11 cellular contexts compared by ENCODE assay signal in the genomic region with DNA sequence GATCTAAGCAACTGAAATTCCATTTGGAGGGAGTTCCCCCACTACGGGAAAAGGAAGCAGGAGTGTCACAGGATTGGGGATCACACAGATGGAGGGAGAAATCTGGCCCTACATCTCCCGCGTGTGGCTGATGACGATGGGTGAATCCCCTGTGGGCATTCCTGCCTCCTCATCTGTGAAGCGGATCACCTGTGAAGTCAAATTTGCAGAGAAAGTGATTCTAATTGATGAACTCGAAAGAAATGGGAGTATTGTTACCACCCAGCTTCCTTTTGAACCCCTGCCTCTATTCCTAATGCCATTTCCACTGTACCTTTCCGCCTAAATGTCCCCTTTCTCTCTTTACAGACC.
DNase-seq lines count a peak whose midpoint lies in the region; ATAC-seq and TF ChIP-seq lines count a peak whose summit lies in the region.
"Had no signal": no experiment of that assay in that cellular context is flagged by ENCODE, and none has a peak within 500 bp of the region (broad histone marks: within the 10 kb centered on the region; RNA-seq: fewer than 3 reads in every experiment).

No MANE protein-coding gene starts in this region.

- ATAC-seq in GM21360 (IDR thresholded peaks at IDR 0.05; ENCODE audit: unreplicated experiment) = no peak

- no CpG with 5 or more reads among the region's 7 CpGs for WGBS in trophoblast cell (ENCODE audit: extremely low coverage, insufficient coverage, insufficient read length)

- peaks cover 6% of the 10 kb centered on the region for H3K79me1 ChIP-seq in trophoblast cell (ENCODE audit: low read length)

- H3K9me3 ChIP-seq in DOHH2 (ENCODE audit: control insufficient read depth, insufficient read depth, low read length) (peaks cover 17% of the 10 kb centered on the region), Loucy (ENCODE audit: insufficient read depth, low read depth, low read length) (no peaks in the 10 kb centered on the region), trophoblast cell (ENCODE audit: insufficient read depth, low read depth, low read length) (peaks cover 2% of the 10 kb centered on the region)
- H3K9me3 ChIP-seq: SJSA1 had no signal

- no peak overlapping the region for H4K12ac ChIP-seq in trophoblast cell (ENCODE audit: low read depth, low read length)

- H2AK5ac ChIP-seq in trophoblast cell (ENCODE audit: low read length) = no peak overlapping the region

- peaks cover 41% of the 10 kb centered on the region for H3K4me1 Mint-ChIP-seq in brain

- peaks cover 0 to 20% (median 6%) of the 10 kb centered on the region in 5 experiments for H3K9me3 Mint-ChIP-seq in brain
- H3K9me3 Mint-ChIP-seq: CD8-positive, alpha-beta T cell; HFFc6 had no signal

- peak overlapping the region; percentile 72 for H2BK12ac ChIP-seq in trophoblast cell (ENCODE audit: low read length)

- peaks cover 4% of the 10 kb centered on the region for H3K27me3 Mint-ChIP-seq in brain

- no peak for TF ChIP-seq CTCF in DOHH2 (IDR thresholded peaks at IDR 0.05; ENCODE audit: low read depth, low read length, poor library complexity, severe bottlenecking)
- no peak for TF ChIP-seq CTCF in Loucy (conservative IDR thresholded peaks at IDR 0.05; ENCODE audit: low read length)
- TF ChIP-seq CTCF in brain (conservative IDR thresholded peaks at IDR 0.05) = no peak

- no peak overlapping the region for H3K18ac ChIP-seq in trophoblast cell (ENCODE audit: low read length)

- peak overlapping the region; percentile 52 to 84 (median 80) for H3K4me3 Mint-ChIP-seq in brain
- H3K4me3 Mint-ChIP-seq: CD8-positive, alpha-beta T cell; HFFc6 had no signal

- peak overlapping the region; percentile 81 to 98 (median 95) for H3K27ac Mint-ChIP-seq in brain
- H3K27ac Mint-ChIP-seq: CD8-positive, alpha-beta T cell; HFFc6 had no signal

- no peak overlapping the region for H3K4ac ChIP-seq in trophoblast cell (ENCODE audit: low read depth, low read length)

- H3F3A ChIP-seq in DOHH2 (ENCODE audit: control insufficient read depth, insufficient read depth) = peaks cover 30% of the 10 kb centered on the region
- H3F3A ChIP-seq in Loucy (ENCODE audit: low read depth) = no peaks in the 10 kb centered on the region

- H3K4me3 ChIP-seq in DOHH2 (ENCODE audit: low read length) = peak overlapping the region; percentile 62
- H3K4me3 ChIP-seq in Loucy (ENCODE audit: low read length, poor library complexity, severe bottlenecking) = no peak overlapping the region
- H3K4me3 ChIP-seq in trophoblast cell (ENCODE audit: low read depth, low read length) = no peak overlapping the region
- H3K4me3 ChIP-seq: SJSA1 had no signal

- H4K20me1 ChIP-seq in DOHH2 (ENCODE audit: control insufficient read depth, insufficient read depth, low read depth, low read length) = no peaks in the 10 kb centered on the region
- H4K20me1 ChIP-seq in Loucy (ENCODE audit: insufficient read depth, low read length, poor library complexity, severe bottlenecking) = no peaks in the 10 kb centered on the region

- peak overlapping the region; percentile 72; the same call in 1 of the 2 replicates for H2AFZ ChIP-seq in Loucy (ENCODE audit: low read length)
- H2AFZ ChIP-seq in trophoblast cell (ENCODE audit: insufficient read depth, low read length, poor library complexity) = no peak overlapping the region

- no peak overlapping the region for H4K8ac ChIP-seq in trophoblast cell (ENCODE audit: low read depth, low read length)

- peak overlapping the region; percentile 74 for H3K4me2 ChIP-seq in DOHH2 (ENCODE audit: low read length)
- H3K4me2 ChIP-seq in Loucy (ENCODE audit: low read depth, low read length, poor library complexity, severe bottlenecking) = peak overlapping the region; percentile 22
- no peak overlapping the region for H3K4me2 ChIP-seq in trophoblast cell (ENCODE audit: low read length)

- DNase-seq in trophoblast cell (no peak), globus pallidus (ENCODE audit: low spot score) (no peak), iPS-NIHi11 (ENCODE audit: low spot score) (no peak)
- DNase-seq: NCI-H226 had no signal

- peak overlapping the region; percentile 98 for H3K27ac ChIP-seq in DOHH2 (ENCODE audit: low read depth, low read length)
- H3K27ac ChIP-seq in trophoblast cell (ENCODE audit: low read depth, low read length) = no peak overlapping the region
- H3K27ac ChIP-seq: SJSA1 had no signal

- no peaks in the 10 kb centered on the region for H3K9me2 ChIP-seq in DOHH2 (replicated peaks; ENCODE audit: control insufficient read depth, low read length)
- no peaks in the 10 kb centered on the region for H3K9me2 ChIP-seq in Loucy (replicated peaks; ENCODE audit: low read depth, low read length)

- H2BK120ac ChIP-seq in trophoblast cell (ENCODE audit: insufficient read depth, low read length, poor library complexity) = no peak overlapping the region

- H3K9ac ChIP-seq in Loucy (ENCODE audit: low read depth, low read length, poor library complexity, severe bottlenecking) (no peak overlapping the region), trophoblast cell (ENCODE audit: low read length) (no peak overlapping the region)

- H3K36me3 Mint-ChIP-seq in brain = no peaks in the 10 kb centered on the region
- H3K36me3 Mint-ChIP-seq: CD8-positive, alpha-beta T cell had no signal

- H3K36me3 ChIP-seq in DOHH2 (ENCODE audit: control insufficient read depth, low read length) (peaks cover 90% of the 10 kb centered on the region), Loucy (ENCODE audit: insufficient read depth, low read length) (no peaks in the 10 kb centered on the region), trophoblast cell (ENCODE audit: control insufficient read depth in 1 of 2, insufficient read depth in 2 of 2, low read length in 2 of 2) (no peaks in the 10 kb centered on the region)
- H3K36me3 ChIP-seq: SJSA1 had no signal

- H3K27me3 ChIP-seq in DOHH2 (ENCODE audit: control insufficient read depth, low read length) (no peaks in the 10 kb centered on the region), Loucy (ENCODE audit: insufficient read depth, low read length, poor library complexity, severe bottlenecking) (no peaks in the 10 kb centered on the region), trophoblast cell (ENCODE audit: insufficient read depth, low read length) (no peaks in the 10 kb centered on the region)
- H3K27me3 ChIP-seq: SJSA1 had no signal

- H3K23ac ChIP-seq in trophoblast cell (ENCODE audit: low read length) = no peak overlapping the region

- no peak overlapping the region for H2BK5ac ChIP-seq in trophoblast cell (ENCODE audit: low read depth, low read length, poor library complexity)

- H3K79me2 ChIP-seq in DOHH2 (ENCODE audit: control insufficient read depth, low read length) (peaks cover 47% of the 10 kb centered on the region), Loucy (ENCODE audit: insufficient read depth, low read length) (no peaks in the 10 kb centered on the region), trophoblast cell (ENCODE audit: control insufficient read depth, insufficient read depth, low read length, poor library complexity) (no peaks in the 10 kb centered on the region)

- H3K14ac ChIP-seq in trophoblast cell (ENCODE audit: low read length) = no peak overlapping the region

- H3K4me1 ChIP-seq in DOHH2 (ENCODE audit: control insufficient read depth, low read length) (peaks cover 69% of the 10 kb centered on the region), Loucy (ENCODE audit: insufficient read depth, low read length, poor library complexity, severe bottlenecking) (no peaks in the 10 kb centered on the region), trophoblast cell (ENCODE audit: control insufficient read depth in 1 of 2, insufficient read depth in 2 of 2, low read length in 2 of 2) (peaks cover 0 to 7% of the 10 kb centered on the region in 2 experiments)
- H3K4me1 ChIP-seq: SJSA1 had no signal

- H4K91ac ChIP-seq in trophoblast cell (ENCODE audit: low read depth, low read length) = no peak overlapping the region
